In the genomic region with DNA sequence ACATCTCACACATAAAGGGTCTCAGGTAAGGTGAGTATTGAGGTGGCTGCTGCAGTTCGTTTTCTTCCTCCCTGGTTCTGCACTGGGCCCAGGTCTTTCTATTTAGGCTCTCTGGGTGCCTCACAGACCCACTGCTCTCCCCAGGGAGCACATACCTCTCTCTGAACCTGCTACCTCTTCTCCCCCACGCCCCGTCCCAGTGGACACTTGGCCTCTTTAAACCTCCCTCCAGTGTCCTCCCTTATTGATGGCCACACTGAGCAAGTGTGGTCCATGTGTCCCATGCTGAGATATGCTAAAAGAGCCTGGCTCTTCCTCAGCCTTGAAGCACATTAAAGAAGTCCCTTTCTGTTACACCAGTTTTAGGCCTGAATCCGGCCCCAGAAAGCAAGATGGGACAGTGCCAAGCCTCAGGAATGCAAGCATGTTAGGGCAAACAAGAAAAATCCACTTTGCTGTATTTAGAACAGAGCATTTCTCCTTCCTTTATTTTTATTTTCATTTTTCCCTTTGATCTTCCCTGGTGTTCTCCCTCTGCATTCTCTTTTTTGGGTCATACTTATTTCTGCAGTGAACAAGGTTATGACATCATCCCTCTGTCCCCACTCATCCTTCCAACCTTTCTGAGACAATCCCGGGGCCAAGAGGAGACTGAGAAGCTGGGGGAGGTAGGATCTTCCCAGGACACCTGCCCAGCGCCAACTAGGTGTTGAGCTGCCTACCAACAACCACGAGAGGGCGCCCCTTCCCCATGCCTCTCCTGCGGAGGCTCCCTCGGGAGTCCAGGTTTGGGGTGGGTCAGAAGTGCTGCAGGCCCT, we compare ENCODE assay signal across 8 cellular contexts. TPM values are rescaled to one million over a fixed set of nuclear protein-coding genes. Genes with fewer than 3 reads are reported as not detected.
DNase-seq lines count a peak whose midpoint lies in the region; ATAC-seq and TF ChIP-seq lines count a peak whose summit lies in the region.

No MANE protein-coding gene starts in this region.

- peak; percentile 92 for TF ChIP-seq CTCF in CD14-positive monocyte (IDR thresholded peaks at IDR 0.05)
- peak; percentile 89 to 92 (median 90) for TF ChIP-seq CTCF in prostate gland (IDR thresholded peaks at IDR 0.05)

- no peaks in the 10 kb centered on the region for H3K9me3 ChIP-seq in prostate gland

- peaks cover 0 to 8% (median 0%) of the 10 kb centered on the region in 3 donors for H3K27me3 Mint-ChIP-seq in CD14-positive monocyte (ENCODE audit: low read depth in 3 of 3)
- H3K27me3 Mint-ChIP-seq in activated naive CD8-positive, alpha-beta T cell: no peaks in the 10 kb centered on the region

- ATAC-seq in GM21360 (IDR thresholded peaks at IDR 0.05; ENCODE audit: unreplicated experiment): peak; percentile 36
- peak; percentile 76 for ATAC-seq in Right ventricle myocardium inferior
- no peak for ATAC-seq in GM19351 (IDR thresholded peaks at IDR 0.05; ENCODE audit: unreplicated experiment)

- H3K4me3 ChIP-seq in prostate gland: no peak overlapping the region

- no peaks in the 10 kb centered on the region for H3K9me3 Mint-ChIP-seq in CD14-positive monocyte
- no peaks in the 10 kb centered on the region for H3K9me3 Mint-ChIP-seq in activated naive CD8-positive, alpha-beta T cell (ENCODE audit: low read depth)

- 27% methylated on average over 10 of the region's 10 CpGs for whole genome bisulfite sequencing in prostate gland

- H3K4me3 Mint-ChIP-seq in CD14-positive monocyte: peak overlapping the region in 1 of 2 donors; percentile 81
- H3K4me3 Mint-ChIP-seq in activated naive CD8-positive, alpha-beta T cell: peak overlapping the region; percentile 76

- no peak for TF ChIP-seq POLR2A in prostate gland (IDR thresholded peaks at IDR 0.05)

- peaks cover 69% of the 10 kb centered on the region for H3K4me1 Mint-ChIP-seq in CD14-positive monocyte
- H3K4me1 Mint-ChIP-seq in activated naive CD8-positive, alpha-beta T cell (ENCODE audit: low read depth): peaks cover 91% of the 10 kb centered on the region

- peak overlapping the region; percentile 76 to 89 (median 84) for H3K27ac Mint-ChIP-seq in CD14-positive monocyte
- peak overlapping the region; percentile 98 for H3K27ac Mint-ChIP-seq in activated naive CD8-positive, alpha-beta T cell

- H3K36me3 Mint-ChIP-seq in CD14-positive monocyte: no peaks in the 10 kb centered on the region
- H3K36me3 Mint-ChIP-seq in activated naive CD8-positive, alpha-beta T cell: no peaks in the 10 kb centered on the region

- no peaks in the 10 kb centered on the region for H3K36me3 ChIP-seq in prostate gland

- DNase-seq in CD14-positive monocyte (ENCODE audit: low spot score) (peak; percentile 70), LoVo (ENCODE audit: low spot score) (peak; percentile 80), SKM-1 treated with dmso at 0.1 percent for 144 hours (lab: John Stamatoyannopoulos, UW; ENCODE audit: unreplicated experiment) (peak; percentile 53), Right ventricle myocardium inferior (ENCODE audit: missing footprints) (peak; percentile 86), prostate gland (ENCODE audit: low spot score) (peak; percentile 68)

- no peaks in the 10 kb centered on the region for H3K27me3 ChIP-seq in prostate gland (replicated peaks; ENCODE audit: insufficient read depth)

- no peak overlapping the region for H3K27ac ChIP-seq in prostate gland

- intact Hi-C loops in CD14-positive monocyte (cut with micrococcal nuclease) (loop anchor here in 1 of 2 donors (10.0 kb wide), 2 partner anchors 122 to 182 kb away; no protein-coding TSS in a partner anchor), Right ventricle myocardium inferior (cut with DNase I) (loop anchor here (1.0 to 5.0 kb wide), 2 partner anchors 110 to 178 kb away; no protein-coding TSS in a partner anchor), prostate gland (cut with DNase I) (loop anchor here (2.0 to 5.0 kb wide), 2 partner anchors 125 to 178 kb away; no protein-coding TSS in a partner anchor)

- no peaks in the 10 kb centered on the region for H3K4me1 ChIP-seq in prostate gland (replicated peaks)

RNA-seq across cellular contexts. Expression of a gene that starts 5.0 kb away (rescaled TPM):
- polyA plus RNA-seq in CD14-positive monocyte: 1 to 10 TPM; 1.4 to 9.9 TPM
- total RNA-seq in Right ventricle myocardium inferior: 7.5 TPM
- 10 to 100 TPM in 1 of 2 donors, under 1 TPM in 1; 0.82 to 10.6 TPM for total RNA-seq in prostate gland

RNA-seq across cellular contexts. Expression of a gene that starts 22.1 kb away (rescaled TPM):
- 10 to 100 TPM; 22.4 to 24.0 TPM for polyA plus RNA-seq in CD14-positive monocyte
- total RNA-seq in Right ventricle myocardium inferior (3.5 TPM), prostate gland (10 to 100 TPM; 25.4 to 37.2 TPM)
